8 cellular contexts compared by ENCODE assay signal in the genomic region with DNA sequence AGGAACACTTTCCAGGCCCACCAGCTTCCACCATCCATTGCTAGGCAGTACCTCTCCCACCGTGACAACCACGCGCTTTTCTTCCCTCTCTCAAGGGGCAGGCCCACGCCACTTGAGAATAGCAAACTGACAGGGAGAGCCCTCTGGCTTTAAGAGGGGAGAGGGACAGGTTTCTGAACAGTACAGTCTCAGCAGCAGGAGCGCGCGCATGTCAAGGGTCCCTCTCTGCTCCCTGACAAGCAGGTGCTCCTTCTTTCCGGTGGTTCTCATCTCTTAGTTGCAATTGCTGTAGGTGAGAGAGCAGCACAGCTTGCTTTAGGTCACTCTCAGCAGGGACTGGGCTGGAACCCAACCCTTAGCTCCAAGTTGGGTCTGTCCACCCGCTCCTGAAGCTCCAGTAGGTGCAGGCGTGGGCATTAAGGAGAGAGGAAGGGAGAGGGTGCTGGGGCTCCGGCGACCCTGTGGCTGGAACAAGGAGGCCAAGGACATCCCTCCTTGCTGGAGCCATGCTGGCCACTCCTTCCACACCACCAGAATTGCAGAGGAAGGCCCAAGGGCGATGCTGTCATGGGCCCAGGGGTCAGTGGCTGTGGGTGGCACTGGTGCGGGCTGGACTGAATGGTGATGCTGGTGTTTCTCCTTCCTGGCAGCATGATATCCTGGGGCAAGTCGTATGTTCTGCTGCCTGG. TPM values are rescaled to one million over a fixed set of nuclear protein-coding genes. Genes with fewer than 3 reads are reported as not detected.
DNase-seq lines count a peak whose midpoint lies in the region; ATAC-seq and TF ChIP-seq lines count a peak whose summit lies in the region.

No MANE protein-coding gene starts in this region.

- peaks cover 20% of the 10 kb centered on the region for H3K4me1 Mint-ChIP-seq in activated CD4-positive, alpha-beta T cell treated with anti-CD3 and anti-CD28 coated beads, Interleukin-2, amount 10 ng/mL, durations not matched to agents 24 days and 14 days
- H3K4me1 Mint-ChIP-seq in nephron progenitor cell = peaks cover 19% of the 10 kb centered on the region

- POLR2A ChIA-PET in RWPE1 (lab: Yijun Ruan, JAX; ENCODE audit: low non-redundant PET) = interaction anchor here (1.2 to 1.3 kb wide), 2 partner anchors 10 to 113 kb away, joined by 3 to 4 read pairs; a partner anchor contains a TSS

- H3K27me3 Mint-ChIP-seq in activated CD4-positive, alpha-beta T cell treated with anti-CD3 and anti-CD28 coated beads, Interleukin-2, amount 10 ng/mL, durations not matched to agents 24 days and 14 days = no peaks in the 10 kb centered on the region
- H3K27me3 Mint-ChIP-seq in nephron progenitor cell (ENCODE audit: low read depth, poor library complexity) = no peaks in the 10 kb centered on the region

- H3K36me3 Mint-ChIP-seq in activated CD4-positive, alpha-beta T cell treated with anti-CD3 and anti-CD28 coated beads, Interleukin-2, amount 10 ng/mL, durations not matched to agents 24 days and 14 days (ENCODE audit: low read depth) = peaks cover 40% of the 10 kb centered on the region
- peaks cover 29% of the 10 kb centered on the region for H3K36me3 Mint-ChIP-seq in nephron progenitor cell (ENCODE audit: low read depth)

- CTCF ChIA-PET in RWPE1 (lab: Yijun Ruan, JAX) = interaction anchor here (0.6 to 2.1 kb wide), 5 partner anchors 7 to 807 kb away, joined by 3 to 13 read pairs (median 4); a partner anchor contains a TSS

- ATAC-seq in HG03159 (IDR thresholded peaks at IDR 0.05; ENCODE audit: unreplicated experiment) (no peak), GM21526 (IDR thresholded peaks at IDR 0.05; ENCODE audit: low FRiP score, unreplicated experiment) (no peak)

- H3K4me3 Mint-ChIP-seq in activated CD4-positive, alpha-beta T cell treated with anti-CD3 and anti-CD28 coated beads, Interleukin-2, amount 10 ng/mL, durations not matched to agents 24 days and 14 days = peak overlapping the region; percentile 89
- H3K4me3 Mint-ChIP-seq in nephron progenitor cell = peak overlapping the region; percentile 82

- peak overlapping the region; percentile 93 for H3K27ac Mint-ChIP-seq in activated CD4-positive, alpha-beta T cell treated with anti-CD3 and anti-CD28 coated beads, Interleukin-2, amount 10 ng/mL, durations not matched to agents 24 days and 14 days
- peak overlapping the region; percentile 96 for H3K27ac Mint-ChIP-seq in nephron progenitor cell

- intact Hi-C loops in activated CD4-positive, alpha-beta T cell treated with anti-CD3 and anti-CD28 coated beads, Interleukin-2, amount 10 ng/mL, durations not matched to agents 24 days and 14 days (cut with micrococcal nuclease) = loop anchor here (2.0 to 5.0 kb wide), 4 partner anchors 410 to 803 kb away; a partner anchor contains a TSS

- H3K27ac ChIP-seq in RWPE1 = peak overlapping the region; percentile 86

- TF ChIP-seq CTCF in RWPE1 (conservative IDR thresholded peaks at IDR 0.05; ENCODE audit: low read depth) (no peak), nephron progenitor cell (IDR thresholded peaks at IDR 0.05) (no peak)

- peaks cover 9% of the 10 kb centered on the region for H3K9me3 Mint-ChIP-seq in activated CD4-positive, alpha-beta T cell treated with anti-CD3 and anti-CD28 coated beads, Interleukin-2, amount 10 ng/mL, durations not matched to agents 24 days and 14 days
- peaks cover 20% of the 10 kb centered on the region for H3K9me3 Mint-ChIP-seq in nephron progenitor cell

- peak; percentile 65 for DNase-seq in activated CD4-positive, alpha-beta T cell treated with anti-CD3 and anti-CD28 coated beads, Interleukin-2, amount 10 ng/mL, durations not matched to agents 24 days and 14 days
- no peak for DNase-seq in activated CD4-positive, alpha-beta T cell treated with anti-CD3 and anti-CD28 coated beads for 1 hour
- DNase-seq in RWPE1 (ENCODE audit: low spot score) (no peak), erythroblast (lab: John Stamatoyannopoulos, UW) (peak; percentile 49 to 58), nephron progenitor cell (no peak), NCI-H1048 (lab: John Stamatoyannopoulos, UW) (no peak)

- no peak for TF ChIP-seq POLR2A in erythroblast (IDR thresholded peaks at IDR 0.05; ENCODE audit: low read length)

RNA-seq across cellular contexts. Expression of a gene that starts 9.0 kb away (rescaled TPM):
- total RNA-seq in activated CD4-positive, alpha-beta T cell treated with anti-CD3 and anti-CD28 coated beads, Interleukin-2, amount 10 ng/mL, durations not matched to agents 24 days and 14 days = 22.4 and 25.0 TPM in 2 replicates

Comparison
In these comparisons a context has a peak if more than half of its experiments do, and no peak if none do; other contexts are left out.
1. DNase-seq: peak in activated CD4-positive, alpha-beta T cell treated with anti-CD3 and anti-CD28 coated beads, Interleukin-2, amount 10 ng/mL, durations not matched to agents 24 days and 14 days (single experiment) and erythroblast (2 of 2); none in activated CD4-positive, alpha-beta T cell treated with anti-CD3 and anti-CD28 coated beads for 1 hour (single experiment), RWPE1 (single experiment), nephron progenitor cell (single experiment) and NCI-H1048 (single experiment).